24 cellular contexts compared by ENCODE assay signal in the genomic region with DNA sequence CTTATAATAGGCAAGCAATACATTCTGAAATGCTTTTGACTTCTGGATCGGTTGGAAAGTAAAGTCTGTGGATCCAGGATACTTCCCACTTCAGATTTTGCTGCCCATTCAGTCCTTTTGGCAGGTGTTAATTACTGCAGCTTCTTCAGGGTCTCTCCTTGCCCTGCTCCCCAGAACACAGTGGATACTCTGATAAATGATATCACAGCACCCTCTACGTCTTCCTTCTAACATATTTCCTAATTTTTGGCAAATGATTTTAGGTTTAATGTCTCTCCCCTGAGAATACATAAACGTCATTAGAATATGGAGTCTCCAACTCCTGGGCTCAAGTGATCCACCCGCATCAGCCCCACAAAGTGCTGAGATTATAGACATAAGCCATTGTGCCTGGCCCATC.
"Had no signal": no experiment of that assay in that cellular context is flagged by ENCODE, and none has a peak within 500 bp of the region (broad histone marks: within the 10 kb centered on the region; RNA-seq: fewer than 3 reads in every experiment).

No MANE protein-coding gene starts in this region.

- H3K4me1 ChIP-seq: heart left ventricle, left lung, lower lobe of right lung, parathyroid adenoma, stomach, thyroid gland, upper lobe of left lung had no signal

- H3K27me3 ChIP-seq: left lung, thyroid gland, upper lobe of left lung had no signal

- H3K36me3 ChIP-seq: heart left ventricle, left lung, lower lobe of right lung, stomach, thyroid gland, upper lobe of left lung had no signal

- H3K27ac ChIP-seq: heart left ventricle, left lung, lower lobe of right lung, parathyroid adenoma, stomach, thyroid gland, upper lobe of left lung had no signal

- H3K9ac ChIP-seq: parathyroid adenoma had no signal

- H3K9me3 ChIP-seq: heart left ventricle, left lung, lower lobe of right lung, thyroid gland, upper lobe of left lung had no signal

- DNase-seq: activated CD4-positive, alpha-beta T cell treated with anti-CD3 and anti-CD28 coated beads for 36 hours; activated CD4-positive, CD25-positive, alpha-beta regulatory T cell; activated CD8-positive, alpha-beta memory T cell treated with anti-CD3 and anti-CD28 coated beads, Interleukin-2, amount 10 ng/mL, durations not matched to agents 7 days and 5 days; activated CD8-positive, alpha-beta T cell treated with anti-CD3 and anti-CD28 coated beads, Interleukin-2, amount 10 ng/mL, durations not matched to agents 7 days and 5 days; activated naive CD8-positive, alpha-beta T cell treated with anti-CD3 and anti-CD28 coated beads, Interleukin-2, amount 50 U/mL, for 24 hours; activated T-cell treated with anti-CD3 and anti-CD28 coated beads, Interleukin-2, amount 50 U/mL, for 48 hours; amygdala; endodermal cell; foreskin fibroblast; heart left ventricle; left lung; lower lobe of right lung; mesenchymal stem cell; naive thymus-derived CD8-positive, alpha-beta T cell; occipital lobe; right cardiac atrium; stimulated activated CD4-positive, alpha-beta T cell treated with anti-CD3 and anti-CD28 coated beads, Interleukin-15, amount 100 ng/mL, for 24 hours; stimulated activated CD4-positive, alpha-beta T cell treated with anti-CD3 and anti-CD28 coated beads, Interleukin-2, amount 100 ng/mL, for 24 hours; stimulated activated naive B cell treated with anti-CD40 and anti-IgM and Interleukin-4, amounts not matched to agents 10 μg/mL and 1 μg/mL and 100 μg/mL, for 72 hours; stomach; thyroid gland; upper lobe of left lung had no signal

- H2AFZ ChIP-seq: parathyroid adenoma had no signal

- ATAC-seq: activated CD8-positive, alpha-beta memory T cell treated with anti-CD3 and anti-CD28 coated beads, Interleukin-2, amount 10 ng/mL, durations not matched to agents 7 days and 5 days; activated CD8-positive, alpha-beta T cell treated with anti-CD3 and anti-CD28 coated beads, Interleukin-2, amount 10 ng/mL, durations not matched to agents 7 days and 5 days; esophagus mucosa; heart left ventricle; left lung; lower lobe of right lung; naive thymus-derived CD8-positive, alpha-beta T cell; right cardiac atrium; stimulated activated naive B cell treated with anti-CD40 and anti-IgM and Interleukin-4, amounts not matched to agents 10 μg/mL and 1 μg/mL and 100 μg/mL, for 72 hours had no signal

- H3K79me2 ChIP-seq: parathyroid adenoma had no signal

- H3K4me3 ChIP-seq: heart left ventricle, left lung, lower lobe of right lung, stomach, thyroid gland, upper lobe of left lung had no signal
